In the genomic region with DNA sequence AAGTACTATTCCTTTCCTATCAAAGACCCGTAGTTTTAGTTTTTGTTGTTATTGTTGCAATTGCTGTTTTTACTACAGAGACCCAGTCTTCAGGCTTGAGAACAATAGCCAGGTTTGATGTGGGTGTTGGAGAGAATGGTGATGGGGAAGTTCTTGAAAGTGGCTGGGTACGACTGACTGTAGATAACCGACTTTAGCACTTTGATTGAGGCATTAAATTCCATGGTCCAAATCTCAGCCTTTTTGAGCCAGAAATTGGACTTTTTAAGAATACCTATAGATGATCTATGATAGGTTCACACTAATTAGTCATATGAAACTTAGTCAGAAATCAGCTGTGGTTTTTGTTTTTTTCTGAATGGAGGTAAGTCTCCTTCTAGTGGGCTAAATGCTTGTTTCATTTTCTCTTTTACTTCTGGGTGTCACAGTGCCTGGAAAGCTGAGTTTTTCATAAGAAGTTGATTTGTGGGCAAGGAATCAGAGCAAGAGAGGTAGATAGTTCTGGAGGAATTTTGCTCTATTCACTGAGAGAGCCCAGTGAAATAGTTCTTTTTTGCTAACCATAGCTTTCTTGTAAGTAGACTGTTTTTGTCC, we compare ENCODE assay signal across 16 cellular contexts. TPM values are rescaled to one million over a fixed set of nuclear protein-coding genes. Genes with fewer than 3 reads are reported as not detected.
DNase-seq lines count a peak whose midpoint lies in the region; ATAC-seq, FAIRE-seq and TF ChIP-seq lines count a peak whose summit lies in the region.
"Had no signal": no experiment of that assay in that cellular context is flagged by ENCODE, and none has a peak within 500 bp of the region (broad histone marks: within the 10 kb centered on the region; RNA-seq: fewer than 3 reads in every experiment).

No MANE protein-coding gene starts in this region.

- H2AFZ ChIP-seq in DND-41 (ENCODE audit: low read depth, low read length) = no peak overlapping the region

- H3K4me3 Mint-ChIP-seq in T-helper 2 cell treated with Interferon-gamma antibody and Interleukin-4, amounts not matched to agents 5 μg/mL and 100 μg/mL, for 36 hours = peak overlapping the region; percentile 62
- H3K4me3 Mint-ChIP-seq in immature natural killer cell = peak overlapping the region in 3 of 5 donors; percentile 3 to 32 (median 25)
- peak overlapping the region in 1 of 3 donors; percentile 6 for H3K4me3 Mint-ChIP-seq in T-cell
- H3K4me3 Mint-ChIP-seq: dendritic cell treated with granulocyte-macrophage colony-stimulating factor and Interleukin-4, amounts not matched to agents 40 ng/mL and 50 ng/mL, for 4 days had no signal

- H3K4me3 ChIP-seq in DND-41 (ENCODE audit: low read depth in 1 of 2, low read length in 2 of 2) = no peak overlapping the region
- no peak overlapping the region for H3K4me3 ChIP-seq in esophagus muscularis mucosa
- H3K4me3 ChIP-seq: prostate gland, smooth muscle cell, upper lobe of left lung had no signal

- no peak for TF ChIP-seq CTCF in DND-41 (IDR thresholded peaks at IDR 0.05; ENCODE audit: borderline replicate concordance, extremely low read depth, low read length, poor library complexity, severe bottlenecking)
- TF ChIP-seq CTCF in esophagus muscularis mucosa (IDR thresholded peaks at IDR 0.05) = no peak

- peaks cover 38% of the 10 kb centered on the region for H3K4me1 Mint-ChIP-seq in T-helper 2 cell treated with Interferon-gamma antibody and Interleukin-4, amounts not matched to agents 5 μg/mL and 100 μg/mL, for 36 hours (ENCODE audit: low read depth)
- H3K4me1 Mint-ChIP-seq in immature natural killer cell = peaks cover 36 to 50% of the 10 kb centered on the region in 2 donors
- peaks cover 43 to 48% (median 44%) of the 10 kb centered on the region in 3 donors for H3K4me1 Mint-ChIP-seq in T-cell

- POLR2A ChIA-PET in T-cell (lab: Charles Lee) = interaction anchor here in 1 of 2 donors (1.0 kb wide), 1 partner anchor 22 kb away, joined by 3 read pairs; no protein-coding TSS in a partner anchor

- H3K79me2 ChIP-seq in DND-41 (ENCODE audit: insufficient read depth, low read length) = peaks cover 39% of the 10 kb centered on the region

- 87% methylated on average over 3 of the region's 3 CpGs for WGBS in esophagus muscularis mucosa

- no peaks in the 10 kb centered on the region for H3K9me3 ChIP-seq in DND-41 (ENCODE audit: insufficient read depth, low read length, severe bottlenecking)
- H3K9me3 ChIP-seq in esophagus muscularis mucosa = no peaks in the 10 kb centered on the region
- H3K9me3 ChIP-seq: prostate gland, upper lobe of left lung had no signal

- CTCF ChIA-PET in T-cell (lab: Charles Lee) = no interaction called here

- no peak for TF ChIP-seq EP300 in esophagus muscularis mucosa (IDR thresholded peaks at IDR 0.05)

- FAIRE-seq in GM12891 (lab: Jason Lieb, UNC) = no peak

- no peaks in the 10 kb centered on the region for H3K9me3 Mint-ChIP-seq in T-helper 2 cell treated with Interferon-gamma antibody and Interleukin-4, amounts not matched to agents 5 μg/mL and 100 μg/mL, for 36 hours
- H3K9me3 Mint-ChIP-seq in immature natural killer cell = no peaks in the 10 kb centered on the region
- H3K9me3 Mint-ChIP-seq in T-cell = no peaks in the 10 kb centered on the region
- H3K9me3 Mint-ChIP-seq: dendritic cell treated with granulocyte-macrophage colony-stimulating factor and Interleukin-4, amounts not matched to agents 40 ng/mL and 50 ng/mL, for 4 days had no signal

- H3K36me3 ChIP-seq in DND-41 (ENCODE audit: insufficient read depth, low read length) = peaks cover 65% of the 10 kb centered on the region
- H3K36me3 ChIP-seq in esophagus muscularis mucosa = peaks cover 8 to 66% (median 42%) of the 10 kb centered on the region in 4 donors
- H3K36me3 ChIP-seq: prostate gland had no signal

- 0 out of 2 replicates have a peak, but pooled peaks cover 2% of the 10 kb centered on the region for H4K20me1 ChIP-seq in DND-41 (ENCODE audit: insufficient read depth, low read length)

- DNase-seq in DND-41 (no peak), GM12891 (ENCODE audit: insufficient read length, low spot score) (peak; percentile 13), immature natural killer cell (no peak), NCI-H748 (lab: John Stamatoyannopoulos, UW; ENCODE audit: unreplicated experiment) (no peak), esophagus muscularis mucosa (ENCODE audit: extremely low spot score) (no peak), NCI-H524 (lab: John Stamatoyannopoulos, UW) (no peak), T-cell (no peak)
- DNase-seq in T-helper 2 cell treated with Interferon-gamma antibody and Interleukin-4, amounts not matched to agents 5 μg/mL and 100 μg/mL, for 36 hours (ENCODE audit: low spot score) = no peak
- DNase-seq: NCI-H1105 treated with DMSO at 0.1 percent for 48 hours, NCI-H774, RPMI8226, upper lobe of left lung, WERI-Rb-1 had no signal

- H3K9ac ChIP-seq in DND-41 (ENCODE audit: low read depth, low read length) = no peak overlapping the region

- no peaks in the 10 kb centered on the region for H3K27me3 Mint-ChIP-seq in T-helper 2 cell treated with Interferon-gamma antibody and Interleukin-4, amounts not matched to agents 5 μg/mL and 100 μg/mL, for 36 hours (ENCODE audit: low read depth)
- H3K27me3 Mint-ChIP-seq in immature natural killer cell (ENCODE audit: low read depth in 3 of 3) (peaks cover 0 to 7% (median 2%) of the 10 kb centered on the region in 3 donors), T-cell (no peaks in the 10 kb centered on the region)
- H3K27me3 Mint-ChIP-seq: dendritic cell treated with granulocyte-macrophage colony-stimulating factor and Interleukin-4, amounts not matched to agents 40 ng/mL and 50 ng/mL, for 4 days had no signal

- intact Hi-C loops in esophagus muscularis mucosa (cut with DNase I) = no loop called here

- TF ChIP-seq POLR2A in GM12891 (IDR thresholded peaks at IDR 0.05; ENCODE audit: low read depth, low read length) (no peak), esophagus muscularis mucosa (IDR thresholded peaks at IDR 0.05; ENCODE audit: low read depth) (no peak)

- H3K36me3 Mint-ChIP-seq in T-helper 2 cell treated with Interferon-gamma antibody and Interleukin-4, amounts not matched to agents 5 μg/mL and 100 μg/mL, for 36 hours (ENCODE audit: low read depth) = peaks cover 32% of the 10 kb centered on the region
- H3K36me3 Mint-ChIP-seq in immature natural killer cell (peaks cover 13 to 35% (median 14%) of the 10 kb centered on the region in 3 donors), T-cell (peaks cover 26% of the 10 kb centered on the region)

- H3K4me1 ChIP-seq in DND-41 (ENCODE audit: insufficient read depth, low read length) = peaks cover 43% of the 10 kb centered on the region
- H3K4me1 ChIP-seq in esophagus muscularis mucosa = peaks cover 16 to 21% (median 17%) of the 10 kb centered on the region in 4 donors

- H3K27me3 ChIP-seq in DND-41 (ENCODE audit: insufficient read depth, low read length, poor library complexity) (no peaks in the 10 kb centered on the region), esophagus muscularis mucosa (no peaks in the 10 kb centered on the region)
- H3K27me3 ChIP-seq: upper lobe of left lung had no signal

- no peak for ATAC-seq in DND-41 (ENCODE audit: insufficient read depth, low read depth)
- no peak for ATAC-seq in T-cell (replicated peaks in 1 of 4)

- peak overlapping the region; percentile 9; the same call in 1 of the 2 replicates for H3K4me2 ChIP-seq in DND-41 (ENCODE audit: insufficient read depth, low read length)
- H3K4me2 ChIP-seq: smooth muscle cell had no signal

- H3K27ac ChIP-seq in DND-41 (ENCODE audit: low read length) (no peak overlapping the region), esophagus muscularis mucosa (replicated peaks in 1 of 4) (no peak overlapping the region)
- H3K27ac ChIP-seq: prostate gland, upper lobe of left lung, WERI-Rb-1 had no signal

- peak overlapping the region; percentile 91 for H3K27ac Mint-ChIP-seq in T-helper 2 cell treated with Interferon-gamma antibody and Interleukin-4, amounts not matched to agents 5 μg/mL and 100 μg/mL, for 36 hours
- H3K27ac Mint-ChIP-seq in immature natural killer cell (peak overlapping the region in 5 of 6 donors; percentile 4 to 42 (median 22)), T-cell (no peak overlapping the region)
- H3K27ac Mint-ChIP-seq: dendritic cell treated with granulocyte-macrophage colony-stimulating factor and Interleukin-4, amounts not matched to agents 40 ng/mL and 50 ng/mL, for 4 days had no signal

TF ChIP-seq in GM12891, 5 proteins besides CTCF, POLR2A, EP300 and RAD21:
- TF ChIP-seq POLR2AphosphoS5 (IDR thresholded peaks at IDR 0.05; ENCODE audit: low read depth, low read length) (no peak), TAF1 (IDR thresholded peaks at IDR 0.05; ENCODE audit: low read depth, low read length) (no peak), PAX5 (IDR thresholded peaks at IDR 0.05; ENCODE audit: insufficient read depth, low read length, severe bottlenecking) (no peak), POU2F2 (IDR thresholded peaks at IDR 0.05; ENCODE audit: low read depth, low read length) (no peak), SPI1 (IDR thresholded peaks at IDR 0.05; ENCODE audit: low read depth, low read length) (no peak)
TF ChIP-seq in GM12891: peak in this region for 0.

RNA-seq across cellular contexts. Expression of gene PPIH, which starts 2.8 kb away (rescaled TPM):
- 81.2 TPM for polyA plus RNA-seq in GM12891 (2012; ENCODE audit: low read depth, missing spikeins)
- polyA plus RNA-seq in immature natural killer cell = 100 to 1,000 TPM in 1 of 3 donors, 10 to 100 TPM in 2; 52.1 to 102 (median 80.7) TPM
- total RNA-seq in esophagus muscularis mucosa = 10 to 100 TPM; 12.5 to 17.2 (median 15.0) TPM
- 10 to 100 TPM; 37.4 to 43.1 (median 41.3) TPM for total RNA-seq in T-cell

RNA-seq across cellular contexts. Expression of gene YBX1, which starts 21.2 kb away (rescaled TPM):
- polyA plus RNA-seq in GM12891 (2012; ENCODE audit: low read depth, missing spikeins) = 692 TPM
- polyA plus RNA-seq in immature natural killer cell = 10 to 100 TPM; 51.5 to 70.0 (median 69.4) TPM
- 100 to 1,000 TPM; 778 to 889 (median 812) TPM for total RNA-seq in esophagus muscularis mucosa
- total RNA-seq in T-cell = 100 to 1,000 TPM; 274 to 340 (median 307) TPM

Comparison
In these comparisons a context has a peak if more than half of its experiments do, and no peak if none do; other contexts are left out.
1. H3K27ac Mint-ChIP-seq: peak in T-helper 2 cell treated with Interferon-gamma antibody and Interleukin-4, amounts not matched to agents 5 μg/mL and 100 μg/mL, for 36 hours (single experiment) and immature natural killer cell (5 of 6); none in T-cell (0 of 2).